In genomic region chr20:62860924-62861691, GRCh38 we compare ENCODE assay signal across 9 cellular contexts. TPM values are rescaled to one million over a fixed set of nuclear protein-coding genes. Genes with fewer than 3 reads are reported as not detected.
DNase-seq lines count a peak whose midpoint lies in the region; ATAC-seq, FAIRE-seq and TF ChIP-seq lines count a peak whose summit lies in the region.
"Had no signal": no experiment of that assay in that cellular context is flagged by ENCODE, and none has a peak within 500 bp of the region (broad histone marks: within the 10 kb centered on the region; RNA-seq: fewer than 3 reads in every experiment).

No MANE protein-coding gene starts in this region.

- peak; percentile 64 for TF ChIP-seq POLR2A in GM12878 (IDR thresholded peaks at IDR 0.05; ENCODE audit: low read depth, low read length)

- H3K27me3 ChIP-seq in GM12878 (replicated peaks in 1 of 2; ENCODE audit: control insufficient read depth in 2 of 2, insufficient read depth in 2 of 2, low read length in 1 of 2) = no peaks in the 10 kb centered on the region; a peak in 1 of 4 replicates
- H3K27me3 ChIP-seq in left lung = peaks cover 0 to 12% of the 10 kb centered on the region in 2 donors
- H3K27me3 ChIP-seq: body of pancreas had no signal

- H3K4me3 ChIP-seq in GM12878 (no peak overlapping the region), left lung (peak overlapping the region; percentile 15 to 42)
- H3K4me3 ChIP-seq: body of pancreas had no signal

- TF ChIP-seq EP300 in GM12878 (IDR thresholded peaks at IDR 0.05; ENCODE audit: borderline replicate concordance in 1 of 2, control insufficient read depth in 1 of 2, low read depth in 2 of 2, low read length in 2 of 2) = no peak

- intact Hi-C loops in GM12878 (cut with micrococcal nuclease; ENCODE audit: unreplicated experiment) (no loop called here), left lung (cut with DNase I) (no loop called here)

- POLR2A ChIA-PET in RWPE1 (lab: Yijun Ruan, JAX; ENCODE audit: low non-redundant PET) (interaction anchor here (0.6 to 0.7 kb wide), 2 partner anchors 64 to 66 kb away, joined by 3 to 4 read pairs; no protein-coding TSS in a partner anchor), GM12878 (lab: Charles Lee) (interaction anchor here (1.0 kb wide), 2 partner anchors 38 to 64 kb away, joined by 3 to 6 read pairs; no protein-coding TSS in a partner anchor)

- peak overlapping the region; percentile 27; the same call in 1 of the 2 replicates for H3K9ac ChIP-seq in GM12878 (ENCODE audit: control insufficient read depth, insufficient read depth, low read length)

- 9% methylated on average over 53 of the region's 129 CpGs for WGBS in GM12878 (ENCODE audit: insufficient coverage, insufficient replicate concordance, low lambda C conversion rate, missing lambda C conversion rate)

- TF ChIP-seq RAD21 in GM12878 (IDR thresholded peaks at IDR 0.05; ENCODE audit: insufficient read depth, low read depth, low read length) = no peak

- H3K4me2 ChIP-seq in GM12878 (ENCODE audit: control insufficient read depth, insufficient read depth) = peak overlapping the region; percentile 89

- FAIRE-seq in GM12878 (lab: Jason Lieb, UNC) = no peak

- SMC1A ChIA-PET in GM12878 (lab: Charles Lee; ENCODE audit: uncharacterized antibody, unreplicated experiment) = interaction anchor here (0.8 to 1.4 kb wide), 2 partner anchors 12 to 38 kb away, joined by 3 read pairs; no protein-coding TSS in a partner anchor

- CTCF ChIA-PET in RWPE1 (lab: Yijun Ruan, JAX) = interaction anchor here (1.2 to 1.4 kb wide), 2 partner anchors 15 to 38 kb away, joined by 3 to 13 read pairs; no protein-coding TSS in a partner anchor
- CTCF ChIA-PET in GM12878 (lab: Yijun Ruan, JAX) = interaction anchor here (1.2 to 1.3 kb wide), 3 partner anchors 28 to 47 kb away, joined by 3 read pairs; no protein-coding TSS in a partner anchor

- peak; percentile 10 for DNase-seq in NCI-H1092 (lab: John Stamatoyannopoulos, UW)
- no peak for DNase-seq in NCI-H1092 treated with DMSO at 0.1 percent for 48 hours (lab: John Stamatoyannopoulos, UW)
- DNase-seq in RWPE1 (ENCODE audit: low spot score) = peak; percentile 35
- DNase-seq in GM12878 (ENCODE audit: low read depth, low spot score) = no peak
- peak; percentile 43 to 86 for DNase-seq in left lung
- DNase-seq in substantia nigra (lab: John Stamatoyannopoulos, UW) = peak in 4 of 49 donors; percentile 23 to 51 (median 42)
- DNase-seq in GM19240 (ENCODE audit: insufficient read length, low spot score) = no peak

- H3K27ac ChIP-seq in RWPE1 (peak overlapping the region; percentile 74), GM12878 (ENCODE audit: control insufficient read depth, insufficient read depth) (no peak overlapping the region), left lung (no peak overlapping the region), substantia nigra (ENCODE audit: low read depth, low read length, poor library complexity, severe bottlenecking) (peak overlapping the region; percentile 59)

- RAD21 ChIA-PET in GM12878 (lab: Charles Lee; ENCODE audit: unreplicated experiment) = interaction anchor here (0.6 to 1.0 kb wide), 4 partner anchors 39 to 148 kb away, joined by 3 to 6 read pairs (median 4); partner anchors contain the start of gene MRGBP

- peaks cover 3% of the 10 kb centered on the region; the same call in 1 of the 2 replicates for H3K79me2 ChIP-seq in GM12878 (ENCODE audit: control insufficient read depth, insufficient read depth, low read length)

- H2AFZ ChIP-seq in GM12878 (ENCODE audit: control insufficient read depth, low read depth, low read length) = peak overlapping the region; percentile 75

- H3K36me3 ChIP-seq in GM12878 (ENCODE audit: control insufficient read depth in 2 of 2, insufficient read depth in 2 of 2, low read length in 1 of 2) = no peaks in the 10 kb centered on the region
- peaks cover 0 to 10% of the 10 kb centered on the region in 2 donors for H3K36me3 ChIP-seq in left lung

- BruUV-seq in GM12878 (replicated peaks; lab: Mats Ljungman, UMichigan) = no TSS peak

- TF ChIP-seq CTCF in RWPE1 (conservative IDR thresholded peaks at IDR 0.05; ENCODE audit: low read depth) = no peak
- TF ChIP-seq CTCF in GM12878 (IDR thresholded peaks at IDR 0.05 in 2 of 3, conservative IDR thresholded peaks at IDR 0.05 in 1 of 3; ENCODE audit: control insufficient read depth in 2 of 3, extremely low read depth in 1 of 3, insufficient read depth in 1 of 3, low read depth in 3 of 3, low read length in 3 of 3) = no peak
- no peak for TF ChIP-seq CTCF in left lung (IDR thresholded peaks at IDR 0.05)

- H3K4me1 ChIP-seq in GM12878 (ENCODE audit: control insufficient read depth, insufficient read depth, low read length) (peaks cover 5% of the 10 kb centered on the region), left lung (peaks cover 7 to 19% of the 10 kb centered on the region in 2 donors)

- in situ Hi-C loops in GM12878 (cut with MboI) = no loop called here

- no peaks in the 10 kb centered on the region for H3K9me3 ChIP-seq in GM12878 (replicated peaks; ENCODE audit: control insufficient read depth, insufficient read depth, low read length)
- no peaks in the 10 kb centered on the region for H3K9me3 ChIP-seq in left lung
- H3K9me3 ChIP-seq: body of pancreas had no signal

- H4K20me1 ChIP-seq in GM12878 (ENCODE audit: control insufficient read depth, insufficient read depth) = no peaks in the 10 kb centered on the region

- ATAC-seq in HG02852 (IDR thresholded peaks at IDR 0.05; ENCODE audit: unreplicated experiment) = peak; percentile 42
- ATAC-seq in GM12878 = peak; percentile 28
- no peak for ATAC-seq in left lung

TF ChIP-seq in GM12878, 131 proteins besides CTCF, POLR2A, EP300 and RAD21:
- TF ChIP-seq CREB1 (IDR thresholded peaks at IDR 0.05; ENCODE audit: low read depth) (no peak), LARP7 (IDR thresholded peaks at IDR 0.05) (peak; percentile 66; the same call in 1 of the 2 replicates), KAT2A (conservative IDR thresholded peaks at IDR 0.05; ENCODE audit: control insufficient read depth, low read depth, low read length) (no peak), GATAD2B (conservative IDR thresholded peaks at IDR 0.05; ENCODE audit: low read depth) (peak; percentile 47), IKZF1 (conservative IDR thresholded peaks at IDR 0.05) (peak; percentile 95)

RNA-seq across cellular contexts. Expression of gene TCFL5, which starts 0.5 kb away (rescaled TPM):
- total RNA-seq in GM12878 (2013; cell fraction: nucleolus; rRNA removed) = 2.7 and 2.8 TPM in 2 replicates
- total RNA-seq in GM12878 (2014; rRNA removed) = 7.8 and 8.1 TPM in 2 replicates
- total RNA-seq in GM12878 (2014; rRNA removed; fragmentation: Illumina TruSeq; extraction: Trizol) = 5.9 and 6.6 TPM in 2 replicates
- 7.3 and 8.1 TPM in 2 replicates for total RNA-seq in GM12878 (2021)
- polyA plus RNA-seq in GM12878 (2011; ENCODE audit: low read depth) = 2.6 TPM
- polyA plus RNA-seq in GM12878 (2011; rRNA removed) = 2.5 and 3.3 TPM in 2 replicates
- 1.5 and 1.7 TPM in 2 replicates for polyA plus RNA-seq in GM12878 (2011; cell fraction: cytosol; rRNA removed)
- polyA plus RNA-seq in GM12878 (2011; cell fraction: nucleus; rRNA removed) = 1.6 and 2.0 TPM in 2 replicates
- 3.2 and 4.8 TPM in 2 replicates for polyA plus RNA-seq in GM12878 (2012)
- polyA plus RNA-seq in GM12878 (2014; fragmentation: Illumina TruSeq; extraction: Trizol) = 5.0 and 6.3 TPM in 2 replicates
- polyA plus RNA-seq in GM12878 (2014; fragmentation: Nextera tagmentation; extraction: Ambion mirVana) = 1 to 10 TPM; 1.4 to 1.6 TPM
- polyA plus RNA-seq in GM12878 (2014; rRNA removed) = 5.1 and 5.7 TPM in 2 replicates
- polyA plus RNA-seq in GM12878 (2016; fragmentation: Nextera tagmentation; extraction: Ambion mirVana) = under 1 TPM; 0.48 to 0.58 TPM
- polyA minus RNA-seq in GM12878 (2011; rRNA and poly(A)+ RNA removed) = 1.0 and 1.5 TPM in 2 replicates
- polyA minus RNA-seq in GM12878 (2011; cell fraction: cytosol; rRNA and poly(A)+ RNA removed) = 1.5 and 1.7 TPM in 2 replicates
- 0.57 and 0.60 TPM in 2 replicates for polyA minus RNA-seq in GM12878 (2011; cell fraction: nucleus; rRNA and poly(A)+ RNA removed)
- total RNA-seq in left lung = 1 to 10 TPM; 7.4 to 8.5 TPM

RNA-seq across cellular contexts. Expression of gene COL9A3, which starts 44.3 kb away (rescaled TPM):
- total RNA-seq in GM12878 (2013; cell fraction: nucleolus; rRNA removed) = 4.6 and 4.9 TPM in 2 replicates
- total RNA-seq in GM12878 (2014; rRNA removed) = 1.1 and 2.0 TPM in 2 replicates
- total RNA-seq in GM12878 (2014; rRNA removed; fragmentation: Illumina TruSeq; extraction: Trizol) = 0.51 and 0.63 TPM in 2 replicates
- 0.96 and 1.0 TPM in 2 replicates for total RNA-seq in GM12878 (2021)
- polyA plus RNA-seq in GM12878 (2011; ENCODE audit: low read depth) = not detected
- polyA plus RNA-seq in GM12878 (2011; rRNA removed) = 1.7 and 2.1 TPM in 2 replicates
- 1.7 and 2.2 TPM in 2 replicates for polyA plus RNA-seq in GM12878 (2011; cell fraction: cytosol; rRNA removed)
- 7.7 and 11.8 TPM in 2 replicates for polyA plus RNA-seq in GM12878 (2011; cell fraction: nucleus; rRNA removed)
- polyA plus RNA-seq in GM12878 (2012) = 1.5 and 2.4 TPM in 2 replicates
- polyA plus RNA-seq in GM12878 (2014; fragmentation: Illumina TruSeq; extraction: Trizol) = 0.21 TPM in 1 of 2 replicates, not detected in the other
- polyA plus RNA-seq in GM12878 (2014; fragmentation: Nextera tagmentation; extraction: Ambion mirVana) = under 1 TPM in 1 of 2 experiments, not detected in 1; 0.09 TPM
- 1.2 and 1.4 TPM in 2 replicates for polyA plus RNA-seq in GM12878 (2014; rRNA removed)
- under 1 TPM; 0.13 to 0.29 TPM for polyA plus RNA-seq in GM12878 (2016; fragmentation: Nextera tagmentation; extraction: Ambion mirVana)
- polyA minus RNA-seq in GM12878 (2011; rRNA and poly(A)+ RNA removed) = 0.82 TPM in 1 of 2 replicates, not detected in the other
- polyA minus RNA-seq in GM12878 (2011; cell fraction: cytosol; rRNA and poly(A)+ RNA removed) = 0.53 and 0.62 TPM in 2 replicates
- 1.3 TPM in 1 of 2 replicates, not detected in the other for polyA minus RNA-seq in GM12878 (2011; cell fraction: nucleus; rRNA and poly(A)+ RNA removed)
- total RNA-seq in left lung = 1 to 10 TPM; 2.3 to 2.6 TPM

RNA-seq across cellular contexts. Expression of gene OGFR, which starts 56.5 kb away (rescaled TPM):
- total RNA-seq in GM12878 (2013; cell fraction: nucleolus; rRNA removed) = 31.0 and 35.8 TPM in 2 replicates
- total RNA-seq in GM12878 (2014; rRNA removed) (50.5 and 62.1 TPM in 2 replicates), GM12878 (2014; rRNA removed; fragmentation: Illumina TruSeq; extraction: Trizol) (13.9 and 18.1 TPM in 2 replicates), GM12878 (2021) (52.6 and 59.8 TPM in 2 replicates), left lung (10 to 100 TPM; 40.9 to 58.3 TPM)
- polyA plus RNA-seq in GM12878 (2011; ENCODE audit: low read depth) = 16.4 TPM
- polyA plus RNA-seq in GM12878 (2011; rRNA removed) (29.0 and 38.7 TPM in 2 replicates), GM12878 (2014; fragmentation: Illumina TruSeq; extraction: Trizol) (11.0 and 19.0 TPM in 2 replicates), GM12878 (2014; fragmentation: Nextera tagmentation; extraction: Ambion mirVana) (1 to 10 TPM in 1 of 2 experiments, under 1 TPM in 1; 0.72 to 1.4 TPM), GM12878 (2014; rRNA removed) (48.1 and 59.3 TPM in 2 replicates), GM12878 (2016; fragmentation: Nextera tagmentation; extraction: Ambion mirVana) (10 to 100 TPM; 16.1 to 35.7 TPM)
- polyA plus RNA-seq in GM12878 (2011; cell fraction: cytosol; rRNA removed) = 39.9 and 64.5 TPM in 2 replicates
- 69.3 and 120 TPM in 2 replicates for polyA plus RNA-seq in GM12878 (2011; cell fraction: nucleus; rRNA removed)
- polyA plus RNA-seq in GM12878 (2012) = 26.9 and 34.5 TPM in 2 replicates
- polyA minus RNA-seq in GM12878 (2011; rRNA and poly(A)+ RNA removed) = 29.5 and 29.8 TPM in 2 replicates
- 17.4 and 20.6 TPM in 2 replicates for polyA minus RNA-seq in GM12878 (2011; cell fraction: cytosol; rRNA and poly(A)+ RNA removed)
- 11.0 and 16.4 TPM in 2 replicates for polyA minus RNA-seq in GM12878 (2011; cell fraction: nucleus; rRNA and poly(A)+ RNA removed)

Comparison
In these comparisons a context has a peak if more than half of its experiments do, and no peak if none do; other contexts are left out.
1. DNase-seq: peak in NCI-H1092 (single experiment), RWPE1 (single experiment) and left lung (2 of 2); none in NCI-H1092 treated with DMSO at 0.1 percent for 48 hours (single experiment), GM12878 (single experiment) and GM19240 (single experiment).
2. H3K27ac ChIP-seq: peak in RWPE1 (single experiment) and substantia nigra (single experiment); none in GM12878 (single experiment) and left lung (0 of 2).